Comparison of ENCODE assay signal across 10 cellular contexts in genomic region chr17:40346061-40346767, GRCh38. TPM values are rescaled to one million over a fixed set of nuclear protein-coding genes. Genes with fewer than 3 reads are reported as not detected.
A peak's percentile ranks its signal among the peaks of the same experiment; 100 is the strongest.
DNase-seq lines count a peak whose midpoint lies in the region; ATAC-seq lines count a peak whose summit lies in the region.
"Had no signal": no experiment of that assay in that cellular context is flagged by ENCODE, and none has a peak within 500 bp of the region (broad histone marks: within the 10 kb centered on the region; RNA-seq: fewer than 3 reads in every experiment).

No MANE protein-coding gene starts in this region.

- WGBS in mesendoderm (ENCODE audit: extremely low coverage, insufficient coverage, low lambda C conversion rate) = no CpG with 5 or more reads among the region's 10 CpGs

- no peak overlapping the region for H4K8ac ChIP-seq in mesendoderm (ENCODE audit: low read depth, low read length)

- peak overlapping the region; percentile 21 for H3K4me3 Mint-ChIP-seq in T-helper 1 cell treated with Interleukin-12 subunit alpha and Interleukin-12 subunit beta and Interleukin-4 antibody, amounts not matched to agents 30 μg/mL and 1 μg/mL, for 36 hours
- H3K4me3 Mint-ChIP-seq in central memory CD8-positive, alpha-beta T cell = peak overlapping the region; percentile 61

- H3K9me3 Mint-ChIP-seq in T-helper 1 cell treated with Interleukin-12 subunit alpha and Interleukin-12 subunit beta and Interleukin-4 antibody, amounts not matched to agents 30 μg/mL and 1 μg/mL, for 36 hours = no peaks in the 10 kb centered on the region
- no peaks in the 10 kb centered on the region for H3K9me3 Mint-ChIP-seq in central memory CD8-positive, alpha-beta T cell

- H3K27me3 ChIP-seq in mesendoderm (ENCODE audit: insufficient read depth, low read length, poor library complexity) = no peaks in the 10 kb centered on the region

- peaks cover 8% of the 10 kb centered on the region for H3K27me3 Mint-ChIP-seq in T-helper 1 cell treated with Interleukin-12 subunit alpha and Interleukin-12 subunit beta and Interleukin-4 antibody, amounts not matched to agents 30 μg/mL and 1 μg/mL, for 36 hours (ENCODE audit: low read depth)
- no peaks in the 10 kb centered on the region for H3K27me3 Mint-ChIP-seq in central memory CD8-positive, alpha-beta T cell

- no peak for DNase-seq in T-helper 1 cell
- no peak for DNase-seq in central memory CD8-positive, alpha-beta T cell (ENCODE audit: low spot score in 2 of 2)
- no peak for DNase-seq in mesendoderm
- no peak for DNase-seq in mucosa of gallbladder (ENCODE audit: low spot score)
- DNase-seq: NCI-H1694 treated with DMSO at 0.1 percent for 48 hours had no signal

- H3K23ac ChIP-seq in mesendoderm (ENCODE audit: low read length) = peak overlapping the region; percentile 67

- H3K27ac ChIP-seq in mesendoderm (ENCODE audit: low read depth, low read length) (peak overlapping the region; percentile 96), temporal lobe (ENCODE audit: low read depth, low read length) (peak overlapping the region; percentile 25)

- peaks cover 15% of the 10 kb centered on the region for H3K4me1 Mint-ChIP-seq in T-helper 1 cell treated with Interleukin-12 subunit alpha and Interleukin-12 subunit beta and Interleukin-4 antibody, amounts not matched to agents 30 μg/mL and 1 μg/mL, for 36 hours (ENCODE audit: low read depth)
- H3K4me1 Mint-ChIP-seq in central memory CD8-positive, alpha-beta T cell = peaks cover 57% of the 10 kb centered on the region

- H3K4me3 ChIP-seq in mesendoderm (ENCODE audit: low read length) = no peak overlapping the region

- peak overlapping the region; percentile 87 for H2BK5ac ChIP-seq in mesendoderm (ENCODE audit: low read length)

- no peak overlapping the region for H2BK120ac ChIP-seq in mesendoderm (ENCODE audit: low read depth, low read length)

- no peak overlapping the region for H4K5ac ChIP-seq in mesendoderm (ENCODE audit: low read length)

- peak overlapping the region; percentile 86 for H3K4me2 ChIP-seq in mesendoderm (ENCODE audit: low read length)

- no peaks in the 10 kb centered on the region for H3K36me3 ChIP-seq in mesendoderm (ENCODE audit: control insufficient read depth, insufficient read depth, low read length)

- peak overlapping the region; percentile 5 for H3K18ac ChIP-seq in mesendoderm (ENCODE audit: low read length)

- peaks cover 31% of the 10 kb centered on the region for H3K79me1 ChIP-seq in mesendoderm (ENCODE audit: low read length)

- H3K56ac ChIP-seq in mesendoderm (ENCODE audit: low read length) = peak overlapping the region; percentile 95

- peak overlapping the region; percentile 65 for H3K4ac ChIP-seq in mesendoderm (ENCODE audit: low read depth, low read length)

- peaks cover 8% of the 10 kb centered on the region for H3K36me3 Mint-ChIP-seq in T-helper 1 cell treated with Interleukin-12 subunit alpha and Interleukin-12 subunit beta and Interleukin-4 antibody, amounts not matched to agents 30 μg/mL and 1 μg/mL, for 36 hours (ENCODE audit: low read depth)
- H3K36me3 Mint-ChIP-seq in central memory CD8-positive, alpha-beta T cell (ENCODE audit: insufficient read depth) = peaks cover 36% of the 10 kb centered on the region

- no peak overlapping the region for H2BK15ac ChIP-seq in mesendoderm (replicated peaks; ENCODE audit: low read depth)

- peaks cover 44% of the 10 kb centered on the region for H3K4me1 ChIP-seq in mesendoderm (ENCODE audit: control insufficient read depth, low read depth, low read length)

- peak overlapping the region; percentile 84 for H3K9ac ChIP-seq in mesendoderm (ENCODE audit: low read length)

- no peak overlapping the region for H3K27ac Mint-ChIP-seq in T-helper 1 cell treated with Interleukin-12 subunit alpha and Interleukin-12 subunit beta and Interleukin-4 antibody, amounts not matched to agents 30 μg/mL and 1 μg/mL, for 36 hours
- H3K27ac Mint-ChIP-seq in central memory CD8-positive, alpha-beta T cell (ENCODE audit: low read depth) = peak overlapping the region; percentile 89

- peak overlapping the region; percentile 76 for H2AK5ac ChIP-seq in mesendoderm (ENCODE audit: low read length)

- H3K79me2 ChIP-seq in mesendoderm (ENCODE audit: control insufficient read depth, insufficient read depth, low read length) = peaks cover 45% of the 10 kb centered on the region

- ATAC-seq in central memory CD8-positive, alpha-beta T cell (replicated peaks; ENCODE audit: extremely low read depth, poor library complexity, severe bottlenecking) = no peak
- no peak for ATAC-seq in HG03175 (IDR thresholded peaks at IDR 0.05; ENCODE audit: unreplicated experiment)
- ATAC-seq in HG03097 (IDR thresholded peaks at IDR 0.05; ENCODE audit: low FRiP score, unreplicated experiment) = no peak

RNA-seq across cellular contexts. Expression of gene GJD3, which starts 18.3 kb away (rescaled TPM):
- not detected for polyA plus RNA-seq in mesendoderm (2013, experiment 1 of 2)
- polyA plus RNA-seq in mesendoderm (2013, experiment 2 of 2) = not detected
- total RNA-seq in temporal lobe (not detected), mucosa of gallbladder (1.9 TPM)
- total RNA-seq: A172 had no signal

RNA-seq across cellular contexts. Expression of gene RARA, which starts 37.2 kb away (rescaled TPM):
- 30.6 TPM for polyA plus RNA-seq in mesendoderm (2013, experiment 1 of 2)
- 29.9 TPM for polyA plus RNA-seq in mesendoderm (2013, experiment 2 of 2)
- total RNA-seq in temporal lobe = 4.9 TPM
- 39.4 TPM for total RNA-seq in mucosa of gallbladder

RNA-seq across cellular contexts. Expression of gene CDC6, which starts 58.5 kb away (rescaled TPM):
- polyA plus RNA-seq in mesendoderm (2013, experiment 1 of 2) = 114 TPM
- 117 TPM for polyA plus RNA-seq in mesendoderm (2013, experiment 2 of 2)
- total RNA-seq in temporal lobe = 2.0 TPM
- 6.8 TPM for total RNA-seq in mucosa of gallbladder
